In genomic region chr16:88491560-88492310, GRCh38 we compare ENCODE assay signal across 1 cellular context.
TF ChIP-seq lines count a peak whose summit lies in the region.

No MANE protein-coding gene starts in this region.

TF ChIP-seq in HepG2, 621 proteins besides CTCF, POLR2A, EP300 and RAD21 (continued from another document):
- TF ChIP-seq SRSF4 (IDR thresholded peaks at IDR 0.05; ENCODE audit: low read depth, low read length, poor library complexity, severe bottlenecking) (no peak), RBM39 (IDR thresholded peaks at IDR 0.05; ENCODE audit: low read depth, low read length, poor library complexity, severe bottlenecking) (no peak), HBP1 (CRISPR knock-in tag; IDR thresholded peaks at IDR 0.05; ENCODE audit: low read depth) (no peak), ZNF740 (CRISPR knock-in tag; IDR thresholded peaks at IDR 0.05) (no peak), KMT2B (CRISPR knock-in tag; IDR thresholded peaks at IDR 0.05) (no peak), ZNF580 (CRISPR knock-in tag; IDR thresholded peaks at IDR 0.05; ENCODE audit: borderline replicate concordance, low read depth) (no peak), ZNF446 (CRISPR knock-in tag; IDR thresholded peaks at IDR 0.05) (no peak), HNF1A (IDR thresholded peaks at IDR 0.05; ENCODE audit: low read depth) (no peak), HNF1A (CRISPR knock-in tag; IDR thresholded peaks at IDR 0.05; ENCODE audit: borderline replicate concordance) (0 out of 2 replicates have a peak, but pooled peaks have one; percentile 24), ZNF234 (CRISPR knock-in tag; conservative IDR thresholded peaks at IDR 0.05) (no peak), RARG (CRISPR knock-in tag; IDR thresholded peaks at IDR 0.05; ENCODE audit: low read depth) (no peak), HNF4G (IDR thresholded peaks at IDR 0.05; ENCODE audit: borderline replicate concordance, low read depth, low read length) (no peak), HNF4G (CRISPR knock-in tag; IDR thresholded peaks at IDR 0.05; ENCODE audit: borderline replicate concordance, low read depth) (no peak), ZNF33B (CRISPR knock-in tag; IDR thresholded peaks at IDR 0.05) (no peak), CHCHD3 (CRISPR knock-in tag; IDR thresholded peaks at IDR 0.05) (no peak), ZFX (CRISPR knock-in tag; IDR thresholded peaks at IDR 0.05; ENCODE audit: low read depth) (no peak), RNF2 (conservative IDR thresholded peaks at IDR 0.05; ENCODE audit: low read depth) (no peak), GATA4 (IDR thresholded peaks at IDR 0.05; ENCODE audit: borderline replicate concordance, low read depth) (no peak), RCOR2 (CRISPR knock-in tag; IDR thresholded peaks at IDR 0.05) (no peak), HNRNPL (IDR thresholded peaks at IDR 0.05; ENCODE audit: low read depth, low read length) (0 out of 2 replicates have a peak, but pooled peaks have one; percentile 9), JUN (CRISPR knock-in tag; IDR thresholded peaks at IDR 0.05) (no peak), ZBTB38 (CRISPR knock-in tag; IDR thresholded peaks at IDR 0.05) (peak; percentile 72; the same call in 1 of the 2 replicates), ZNF775 (CRISPR knock-in tag; IDR thresholded peaks at IDR 0.05; ENCODE audit: borderline replicate concordance) (no peak), MXD4 (CRISPR knock-in tag; IDR thresholded peaks at IDR 0.05) (no peak), ZNF407 (CRISPR knock-in tag; IDR thresholded peaks at IDR 0.05; ENCODE audit: not compliant biosample characterization) (no peak), TERF1 (CRISPR knock-in tag; IDR thresholded peaks at IDR 0.05) (no peak), SRF (IDR thresholded peaks at IDR 0.05; ENCODE audit: low read depth, low read length) (no peak), MYC (CRISPR knock-in tag; IDR thresholded peaks at IDR 0.05; ENCODE audit: borderline replicate concordance) (no peak), SMAD9 (CRISPR knock-in tag; IDR thresholded peaks at IDR 0.05) (no peak), KLF13 (CRISPR knock-in tag; IDR thresholded peaks at IDR 0.05) (no peak), ZNF589 (CRISPR knock-in tag; conservative IDR thresholded peaks at IDR 0.05) (no peak), ZBTB33 (CRISPR knock-in tag; IDR thresholded peaks at IDR 0.05) (peak; percentile 53; the same call in 1 of the 2 replicates), PLSCR1 (CRISPR knock-in tag; IDR thresholded peaks at IDR 0.05; ENCODE audit: borderline replicate concordance) (no peak)
